In genomic region chr10:51325649-51326048, GRCh38 we compare ENCODE assay signal across 21 cellular contexts.
"Had no signal": no experiment of that assay in that cellular context is flagged by ENCODE, and none has a peak within 500 bp of the region (broad histone marks: within the 10 kb centered on the region; RNA-seq: fewer than 3 reads in every experiment).

No MANE protein-coding gene starts in this region.

- H3K36me3 Mint-ChIP-seq: naive B cell; naive thymus-derived CD8-positive, alpha-beta T cell had no signal

- H3K27ac ChIP-seq: colonic mucosa, esophagus muscularis mucosa, foreskin keratinocyte, gastrocnemius medialis, heart right ventricle, left lung, lower lobe of right lung had no signal

- DNase-seq: colonic mucosa; cortex of kidney; effector CD8-positive, alpha-beta T cell; foreskin keratinocyte; gastrocnemius medialis; glutamatergic neuron; head of caudate nucleus; heart right ventricle; hippocampal formation; immature natural killer cell; left cardiac atrium; left lung; left ventricle myocardium superior; lower lobe of right lung; mesenchymal stem cell; mucosa of descending colon; naive B cell; naive thymus-derived CD8-positive, alpha-beta T cell had no signal

- H3K4me3 Mint-ChIP-seq: dendritic cell treated with granulocyte-macrophage colony-stimulating factor and Interleukin-4, amounts not matched to agents 40 ng/mL and 50 ng/mL, for 4 days; immature natural killer cell; mesothelial cell of epicardium; naive B cell; naive thymus-derived CD8-positive, alpha-beta T cell had no signal

- H3K9me3 ChIP-seq: colonic mucosa, esophagus muscularis mucosa, gastrocnemius medialis, left lung, lower lobe of right lung, mucosa of descending colon had no signal

- H3K36me3 ChIP-seq: colonic mucosa, esophagus muscularis mucosa, gastrocnemius medialis, heart right ventricle, left lung, lower lobe of right lung had no signal

- H3K4me1 ChIP-seq: colonic mucosa, esophagus muscularis mucosa, foreskin keratinocyte, gastrocnemius medialis, left lung, lower lobe of right lung had no signal

- H3K27me3 Mint-ChIP-seq: dendritic cell treated with granulocyte-macrophage colony-stimulating factor and Interleukin-4, amounts not matched to agents 40 ng/mL and 50 ng/mL, for 4 days; naive B cell; naive thymus-derived CD8-positive, alpha-beta T cell had no signal

- H3K4me1 Mint-ChIP-seq: immature natural killer cell; naive B cell; naive thymus-derived CD8-positive, alpha-beta T cell had no signal

- H3K27ac Mint-ChIP-seq: dendritic cell treated with granulocyte-macrophage colony-stimulating factor and Interleukin-4, amounts not matched to agents 40 ng/mL and 50 ng/mL, for 4 days; immature natural killer cell; naive thymus-derived CD8-positive, alpha-beta T cell had no signal

- ATAC-seq: foreskin keratinocyte; gastrocnemius medialis; heart right ventricle; left cardiac atrium; left lung; left ventricle myocardium superior; lower lobe of right lung; mucosa of descending colon; naive thymus-derived CD8-positive, alpha-beta T cell had no signal

- H3K27me3 ChIP-seq: colonic mucosa, esophagus muscularis mucosa, gastrocnemius medialis, heart right ventricle, left lung had no signal

- H3K4me3 ChIP-seq: colonic mucosa, esophagus muscularis mucosa, gastrocnemius medialis, heart right ventricle, left lung, lower lobe of right lung, mucosa of descending colon had no signal
